In genomic region chr2:179602452-179602851, GRCh38 we compare ENCODE assay signal across 3 cellular contexts.
"Had no signal": no experiment of that assay in that cellular context is flagged by ENCODE, and none has a peak within 500 bp of the region (broad histone marks: within the 10 kb centered on the region; RNA-seq: fewer than 3 reads in every experiment).

No MANE protein-coding gene starts in this region.

- ATAC-seq: GM12878 had no signal

- H3K4me3 ChIP-seq: GM12878 had no signal

- DNase-seq: GDM1, GF-D8 had no signal
